7 cellular contexts compared by ENCODE assay signal in the genomic region with DNA sequence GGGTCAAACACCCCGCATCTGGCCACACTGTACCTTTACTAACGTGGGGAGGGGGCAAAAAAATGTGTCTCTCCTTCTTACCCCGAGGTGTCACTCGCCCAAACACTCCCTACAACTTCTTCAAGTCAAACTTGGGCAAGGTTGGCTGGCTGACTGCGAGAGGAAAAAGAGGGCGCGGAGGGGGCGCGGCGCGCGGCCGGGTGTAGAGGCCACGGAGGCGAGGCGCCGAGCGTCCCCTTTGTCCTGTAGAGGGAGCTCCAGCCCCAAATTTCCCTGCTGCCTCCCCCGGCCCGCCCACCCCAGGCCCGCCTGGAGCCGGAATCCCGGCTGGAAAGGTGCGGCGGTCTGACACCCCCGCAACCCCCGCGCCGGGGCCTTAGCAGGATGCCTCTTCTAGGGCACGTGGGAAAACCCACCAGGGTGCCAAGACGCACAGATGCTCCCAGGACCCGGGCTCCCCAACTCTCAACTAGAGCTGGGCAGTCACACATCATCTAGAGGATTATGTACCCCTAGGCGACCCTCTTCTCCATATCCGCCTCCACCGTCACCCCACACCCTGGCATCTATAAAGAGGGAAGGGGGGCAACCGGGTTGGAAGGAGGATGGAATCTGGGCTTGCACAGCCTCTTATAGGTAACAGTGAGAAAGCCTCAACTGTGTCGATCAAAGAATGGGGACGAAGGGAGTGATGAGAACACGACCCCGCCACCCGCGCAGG. TPM values are rescaled to one million over a fixed set of nuclear protein-coding genes. Genes with fewer than 3 reads are reported as not detected.
DNase-seq lines count a peak whose midpoint lies in the region; ATAC-seq and TF ChIP-seq lines count a peak whose summit lies in the region.

No MANE protein-coding gene starts in this region.

- intact Hi-C loops in head of caudate nucleus (cut with DNase I) (no loop called here), sciatic nerve (cut with DNase I) (no loop called here), sigmoid colon (cut with DNase I) (loop anchor here (10.0 kb wide), 2 partner anchors 388 to 508 kb away; no protein-coding TSS in a partner anchor)

- DNase-seq in GM19238 (ENCODE audit: insufficient read length, low spot score) (peak; percentile 47), RPMI8226 (peak; percentile 55), head of caudate nucleus (peak in 28 of 42 donors; percentile 8 to 74 (median 42)), sciatic nerve (ENCODE audit: low spot score) (peak; percentile 71), sigmoid colon (no peak)

- H3K36me3 ChIP-seq in sigmoid colon = no peaks in the 10 kb centered on the region

- no peak for TF ChIP-seq POLR2A in sigmoid colon (IDR thresholded peaks at IDR 0.05)

- TF ChIP-seq EP300 in sigmoid colon (IDR thresholded peaks at IDR 0.05) = no peak

- H3K4me3 ChIP-seq in sigmoid colon = no peak overlapping the region

- no peaks in the 10 kb centered on the region for H3K9me3 ChIP-seq in sigmoid colon

- H3K4me1 ChIP-seq in sigmoid colon = peaks cover 0 to 54% (median 51%) of the 10 kb centered on the region in 4 donors

- 3 to 4% methylated on average over 42 of the region's 42 CpGs for WGBS in sigmoid colon, 2 donors

- peak; percentile 60 for ATAC-seq in sciatic nerve
- no peak for ATAC-seq in HG03135 (IDR thresholded peaks at IDR 0.05; ENCODE audit: unreplicated experiment)
- ATAC-seq in GM21786 (IDR thresholded peaks at IDR 0.05; ENCODE audit: unreplicated experiment) = no peak

- H3K27ac ChIP-seq in sigmoid colon = no peak overlapping the region

- H3K27me3 ChIP-seq in sigmoid colon = peaks cover 53 to 71% (median 62%) of the 10 kb centered on the region in 3 donors

- TF ChIP-seq CTCF in sigmoid colon (IDR thresholded peaks at IDR 0.05) = peak in 2 of 4 experiments; percentile 7 to 44

RNA-seq across cellular contexts. Expression of a gene that starts 4.2 kb away (rescaled TPM):
- total RNA-seq in sciatic nerve (1.1 TPM), sigmoid colon (under 1 TPM in 2 of 4 donors, not detected in 2; 0.27 to 0.33 TPM)
- polyA plus RNA-seq in sigmoid colon = under 1 TPM in 1 of 3 donors, not detected in 2; 0.10 TPM
